Comparison of ENCODE assay signal across 12 cellular contexts in the genomic region with DNA sequence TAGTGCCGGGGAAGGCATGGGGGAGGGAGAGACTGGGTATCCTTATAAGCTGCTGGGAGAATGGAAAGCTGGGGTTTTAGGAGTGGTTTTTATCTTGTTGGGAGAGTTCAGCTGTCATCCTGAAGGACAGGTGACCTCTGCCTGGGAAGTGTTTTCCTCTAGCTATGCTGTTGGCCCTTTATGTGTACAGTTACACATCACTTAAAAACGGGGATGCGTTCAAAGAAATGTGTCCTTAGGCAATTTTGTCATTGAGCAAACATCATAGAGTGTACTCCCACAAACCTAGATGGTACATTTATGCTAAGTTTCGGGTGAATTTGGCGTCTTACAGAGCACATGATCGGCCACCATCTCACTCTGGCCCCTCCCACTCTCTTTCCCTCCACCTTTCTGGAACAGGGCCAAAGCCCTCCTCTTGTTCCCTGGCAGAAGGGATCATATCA.
DNase-seq lines count a peak whose midpoint lies in the region; ATAC-seq and TF ChIP-seq lines count a peak whose summit lies in the region.
"Had no signal": no experiment of that assay in that cellular context is flagged by ENCODE, and none has a peak within 500 bp of the region (broad histone marks: within the 10 kb centered on the region; RNA-seq: fewer than 3 reads in every experiment).

No MANE protein-coding gene starts in this region.

- no peak overlapping the region for H3K9ac ChIP-seq in SK-N-SH

- H4K20me1 ChIP-seq in SK-N-SH (ENCODE audit: insufficient read depth): no peaks in the 10 kb centered on the region

- no peak for ATAC-seq in GM19035 (IDR thresholded peaks at IDR 0.05; ENCODE audit: unreplicated experiment)

- intact Hi-C loops in cardiac septum (cut with DNase I): no loop called here
- intact Hi-C loops in vagina (cut with DNase I): no loop called here

- H3K4me3 ChIP-seq in cardiac muscle cell (no peak overlapping the region), SK-N-SH (ENCODE audit: low read depth in 2 of 2, low read length in 1 of 2) (no peak overlapping the region), foreskin fibroblast (ENCODE audit: low read depth in 1 of 2, low read length in 2 of 2) (no peak overlapping the region), vagina (no peak overlapping the region)
- H3K4me3 ChIP-seq: mucosa of descending colon had no signal

- CTCF ChIA-PET in SK-N-SH (lab: Yijun Ruan, JAX): no interaction called here

- peak overlapping the region; percentile 55; the same call in 1 of the 2 replicates for H3K4me2 ChIP-seq in SK-N-SH

- TF ChIP-seq CTCF in cardiac muscle cell (IDR thresholded peaks at IDR 0.05; ENCODE audit: low read depth, low read length) (no peak), SK-N-SH (IDR thresholded peaks at IDR 0.05) (no peak), foreskin fibroblast (IDR thresholded peaks at IDR 0.05; ENCODE audit: low read depth, low read length) (no peak), vagina (IDR thresholded peaks at IDR 0.05) (no peak), mesothelial cell of epicardium (IDR thresholded peaks at IDR 0.05; ENCODE audit: unreplicated experiment) (no peak)

- H2AFZ ChIP-seq in SK-N-SH (ENCODE audit: low read depth): no peak overlapping the region

- no peaks in the 10 kb centered on the region for H3K9me3 ChIP-seq in cardiac muscle cell (ENCODE audit: low read depth)
- H3K9me3 ChIP-seq in SK-N-SH: no peaks in the 10 kb centered on the region
- no peaks in the 10 kb centered on the region for H3K9me3 ChIP-seq in vagina
- H3K9me3 ChIP-seq: mucosa of descending colon had no signal

- H3K27me3 Mint-ChIP-seq in mesothelial cell of epicardium (ENCODE audit: low read depth): no peaks in the 10 kb centered on the region
- H3K27me3 Mint-ChIP-seq: activated T-helper 17 cell treated with anti-CD3 and anti-CD28 coated beads, Interleukin-2, amount 50 U/mL, for 72 hours had no signal

- H3K36me3 ChIP-seq in cardiac muscle cell (no peaks in the 10 kb centered on the region), SK-N-SH (replicated peaks in 1 of 2; ENCODE audit: control insufficient read depth in 1 of 2, insufficient read depth in 2 of 2, low read length in 1 of 2) (no peaks in the 10 kb centered on the region), vagina (no peaks in the 10 kb centered on the region)

- H3K36me3 Mint-ChIP-seq in mesothelial cell of epicardium: no peaks in the 10 kb centered on the region

- no peak for TF ChIP-seq RAD21 in SK-N-SH (IDR thresholded peaks at IDR 0.05; ENCODE audit: low read length)

- H3K9me3 Mint-ChIP-seq in mesothelial cell of epicardium: no peaks in the 10 kb centered on the region
- H3K9me3 Mint-ChIP-seq: activated T-helper 17 cell treated with anti-CD3 and anti-CD28 coated beads, Interleukin-2, amount 50 U/mL, for 72 hours had no signal

- H3K79me2 ChIP-seq in SK-N-SH (ENCODE audit: insufficient read depth): no peaks in the 10 kb centered on the region

- H3K27ac Mint-ChIP-seq in mesothelial cell of epicardium: no peak overlapping the region
- H3K27ac Mint-ChIP-seq: activated T-helper 17 cell treated with anti-CD3 and anti-CD28 coated beads, Interleukin-2, amount 50 U/mL, for 72 hours had no signal

- peak overlapping the region; percentile 12 for H3K27ac ChIP-seq in cardiac muscle cell
- peak overlapping the region in 1 of 2 experiments; percentile 27; a peak in 2 of 4 replicates for H3K27ac ChIP-seq in SK-N-SH (ENCODE audit: low read depth in 2 of 2, low read length in 1 of 2)
- H3K27ac ChIP-seq in vagina: peak overlapping the region; percentile 37

- H3K4me1 ChIP-seq in cardiac muscle cell (ENCODE audit: low read depth) (peaks cover 18% of the 10 kb centered on the region), SK-N-SH (ENCODE audit: control insufficient read depth in 1 of 2, insufficient read depth in 2 of 2, low read depth in 1 of 2, low read length in 1 of 2) (peaks cover 0 to 20% of the 10 kb centered on the region in 2 experiments; a peak in 2 of 4 replicates), vagina (peaks cover 12% of the 10 kb centered on the region)

- POLR2A ChIA-PET in SK-N-SH (lab: Yijun Ruan, JAX): no interaction called here

- no peak for TF ChIP-seq EP300 in SK-N-SH (IDR thresholded peaks at IDR 0.05; ENCODE audit: borderline replicate concordance in 1 of 2, low read depth in 1 of 2, low read length in 1 of 2)

- DNase-seq in cardiac muscle cell (ENCODE audit: low read depth in 1 of 2, low spot score in 1 of 2): peak in 1 of 2 donors; percentile 71
- no peak for DNase-seq in cardiac septum (ENCODE audit: low spot score)
- no peak for DNase-seq in SK-N-SH
- DNase-seq in foreskin fibroblast: peak; percentile 21 to 53
- DNase-seq in vagina (ENCODE audit: extremely low spot score in 2 of 2): no peak
- no peak for DNase-seq in DMS114 treated with DMSO at 0.1 percent for 48 hours (lab: John Stamatoyannopoulos, UW; ENCODE audit: unreplicated experiment)
- DNase-seq in mesothelial cell of epicardium (ENCODE audit: low spot score in 2 of 2, unreplicated experiment in 2 of 2): no peak
- DNase-seq: activated CD4-positive, CD25-positive, alpha-beta regulatory T cell; effector CD8-positive, alpha-beta T cell; mucosa of descending colon had no signal

- no peak overlapping the region for H3K4me3 Mint-ChIP-seq in mesothelial cell of epicardium
- H3K4me3 Mint-ChIP-seq: activated T-helper 17 cell treated with anti-CD3 and anti-CD28 coated beads, Interleukin-2, amount 50 U/mL, for 72 hours had no signal

- no peaks in the 10 kb centered on the region for H3K27me3 ChIP-seq in cardiac muscle cell
- H3K27me3 ChIP-seq in SK-N-SH (ENCODE audit: insufficient read depth): no peaks in the 10 kb centered on the region
- no peaks in the 10 kb centered on the region for H3K27me3 ChIP-seq in vagina

- no peaks in the 10 kb centered on the region for H3K9me2 ChIP-seq in SK-N-SH

- H3F3A ChIP-seq in SK-N-SH (replicated peaks; ENCODE audit: insufficient read depth): peaks cover 9% of the 10 kb centered on the region

- no peak for TF ChIP-seq POLR2A in vagina (IDR thresholded peaks at IDR 0.05)

- H3K4me1 Mint-ChIP-seq in mesothelial cell of epicardium: peaks cover 7% of the 10 kb centered on the region
- H3K4me1 Mint-ChIP-seq: activated T-helper 17 cell treated with anti-CD3 and anti-CD28 coated beads, Interleukin-2, amount 50 U/mL, for 72 hours had no signal

- WGBS in SK-N-SH (ENCODE audit: low lambda C conversion rate): 70% methylated on average over 6 of the region's 6 CpGs

TF ChIP-seq in SK-N-SH, 30 proteins besides CTCF, POLR2A, EP300 and RAD21 (continues in another document):
- TF ChIP-seq, protein P1, sequence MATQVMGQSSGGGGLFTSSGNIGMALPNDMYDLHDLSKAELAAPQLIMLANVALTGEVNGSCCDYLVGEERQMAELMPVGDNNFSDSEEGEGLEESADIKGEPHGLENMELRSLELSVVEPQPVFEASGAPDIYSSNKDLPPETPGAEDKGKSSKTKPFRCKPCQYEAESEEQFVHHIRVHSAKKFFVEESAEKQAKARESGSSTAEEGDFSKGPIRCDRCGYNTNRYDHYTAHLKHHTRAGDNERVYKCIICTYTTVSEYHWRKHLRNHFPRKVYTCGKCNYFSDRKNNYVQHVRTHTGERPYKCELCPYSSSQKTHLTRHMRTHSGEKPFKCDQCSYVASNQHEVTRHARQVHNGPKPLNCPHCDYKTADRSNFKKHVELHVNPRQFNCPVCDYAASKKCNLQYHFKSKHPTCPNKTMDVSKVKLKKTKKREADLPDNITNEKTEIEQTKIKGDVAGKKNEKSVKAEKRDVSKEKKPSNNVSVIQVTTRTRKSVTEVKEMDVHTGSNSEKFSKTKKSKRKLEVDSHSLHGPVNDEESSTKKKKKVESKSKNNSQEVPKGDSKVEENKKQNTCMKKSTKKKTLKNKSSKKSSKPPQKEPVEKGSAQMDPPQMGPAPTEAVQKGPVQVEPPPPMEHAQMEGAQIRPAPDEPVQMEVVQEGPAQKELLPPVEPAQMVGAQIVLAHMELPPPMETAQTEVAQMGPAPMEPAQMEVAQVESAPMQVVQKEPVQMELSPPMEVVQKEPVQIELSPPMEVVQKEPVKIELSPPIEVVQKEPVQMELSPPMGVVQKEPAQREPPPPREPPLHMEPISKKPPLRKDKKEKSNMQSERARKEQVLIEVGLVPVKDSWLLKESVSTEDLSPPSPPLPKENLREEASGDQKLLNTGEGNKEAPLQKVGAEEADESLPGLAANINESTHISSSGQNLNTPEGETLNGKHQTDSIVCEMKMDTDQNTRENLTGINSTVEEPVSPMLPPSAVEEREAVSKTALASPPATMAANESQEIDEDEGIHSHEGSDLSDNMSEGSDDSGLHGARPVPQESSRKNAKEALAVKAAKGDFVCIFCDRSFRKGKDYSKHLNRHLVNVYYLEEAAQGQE (IDR thresholded peaks at IDR 0.05; ENCODE audit: low read depth, low read length): no peak
- TF ChIP-seq ELF1 (IDR thresholded peaks at IDR 0.05) (no peak), TEAD4 (IDR thresholded peaks at IDR 0.05; ENCODE audit: borderline replicate concordance, insufficient read depth) (no peak), FOXJ3 (CRISPR knock-in tag; IDR thresholded peaks at IDR 0.05) (no peak), TAF1 (IDR thresholded peaks at IDR 0.05; ENCODE audit: borderline replicate concordance, low read depth, low read length) (no peak), JUND (IDR thresholded peaks at IDR 0.05) (no peak), NFIC (IDR thresholded peaks at IDR 0.05; ENCODE audit: borderline replicate concordance) (no peak), SMC3 (IDR thresholded peaks at IDR 0.05; ENCODE audit: low read depth, low read length) (no peak), FOSL2 (IDR thresholded peaks at IDR 0.05; ENCODE audit: borderline replicate concordance, low read depth) (no peak)
- TF ChIP-seq, protein P2, sequence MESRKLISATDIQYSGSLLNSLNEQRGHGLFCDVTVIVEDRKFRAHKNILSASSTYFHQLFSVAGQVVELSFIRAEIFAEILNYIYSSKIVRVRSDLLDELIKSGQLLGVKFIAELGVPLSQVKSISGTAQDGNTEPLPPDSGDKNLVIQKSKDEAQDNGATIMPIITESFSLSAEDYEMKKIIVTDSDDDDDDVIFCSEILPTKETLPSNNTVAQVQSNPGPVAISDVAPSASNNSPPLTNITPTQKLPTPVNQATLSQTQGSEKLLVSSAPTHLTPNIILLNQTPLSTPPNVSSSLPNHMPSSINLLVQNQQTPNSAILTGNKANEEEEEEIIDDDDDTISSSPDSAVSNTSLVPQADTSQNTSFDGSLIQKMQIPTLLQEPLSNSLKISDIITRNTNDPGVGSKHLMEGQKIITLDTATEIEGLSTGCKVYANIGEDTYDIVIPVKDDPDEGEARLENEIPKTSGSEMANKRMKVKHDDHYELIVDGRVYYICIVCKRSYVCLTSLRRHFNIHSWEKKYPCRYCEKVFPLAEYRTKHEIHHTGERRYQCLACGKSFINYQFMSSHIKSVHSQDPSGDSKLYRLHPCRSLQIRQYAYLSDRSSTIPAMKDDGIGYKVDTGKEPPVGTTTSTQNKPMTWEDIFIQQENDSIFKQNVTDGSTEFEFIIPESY (IDR thresholded peaks at IDR 0.05; ENCODE audit: borderline replicate concordance, low read depth): no peak
- TF ChIP-seq, protein P3, sequence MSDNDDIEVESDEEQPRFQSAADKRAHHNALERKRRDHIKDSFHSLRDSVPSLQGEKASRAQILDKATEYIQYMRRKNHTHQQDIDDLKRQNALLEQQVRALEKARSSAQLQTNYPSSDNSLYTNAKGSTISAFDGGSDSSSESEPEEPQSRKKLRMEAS (IDR thresholded peaks at IDR 0.05; ENCODE audit: low read depth): no peak

Comparison
In these comparisons a context has a peak if more than half of its experiments do, and no peak if none do; other contexts are left out.
1. DNase-seq: peak in foreskin fibroblast (2 of 2); none in cardiac septum (single experiment), SK-N-SH (single experiment), vagina (0 of 2), DMS114 treated with DMSO at 0.1 percent for 48 hours (single experiment) and mesothelial cell of epicardium (0 of 2).